In the genomic region with DNA sequence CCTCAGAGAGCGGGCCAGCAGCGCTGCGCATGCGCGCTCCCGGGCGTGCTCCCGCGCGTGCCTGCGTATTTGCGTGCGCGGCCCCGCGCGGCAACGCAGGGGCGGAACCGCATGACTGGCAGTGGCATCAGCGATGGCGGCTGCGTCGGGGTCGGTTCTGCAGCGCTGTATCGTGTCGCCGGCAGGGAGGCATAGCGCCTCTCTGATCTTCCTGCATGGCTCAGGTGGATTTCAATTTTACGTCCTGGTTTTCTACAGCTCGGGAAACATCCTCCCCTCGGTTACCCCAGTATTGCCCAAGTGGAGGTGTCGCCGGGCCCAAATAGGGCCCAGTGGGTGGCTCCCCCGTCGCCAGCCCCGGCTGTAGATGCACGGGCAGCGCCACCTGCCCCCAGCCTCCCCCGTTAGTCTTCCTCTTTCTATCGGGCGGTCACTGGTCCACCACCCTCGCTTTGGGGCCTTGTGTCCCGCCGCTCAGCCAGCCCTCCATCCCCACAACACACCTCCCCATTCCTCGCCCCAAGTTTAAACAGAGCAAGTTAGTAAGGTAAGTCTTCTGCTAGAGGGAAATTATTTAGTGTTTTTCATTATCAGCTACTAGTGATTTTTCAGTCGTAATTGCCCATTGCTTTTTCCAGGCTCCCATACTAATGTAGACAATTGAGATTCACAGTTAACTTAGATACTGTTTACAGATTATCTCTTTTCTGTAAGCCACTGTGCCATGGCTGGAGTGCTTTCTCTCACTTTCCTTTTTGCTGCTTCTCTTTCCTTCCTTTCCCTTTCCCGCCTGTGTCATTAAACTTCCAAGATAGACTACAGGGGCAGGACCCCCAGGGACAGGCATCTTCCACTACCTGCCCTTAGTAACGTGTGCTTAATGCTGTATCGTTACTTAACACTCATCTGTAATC, we compare ENCODE assay signal across 8 cellular contexts. TPM values are rescaled to one million over a fixed set of nuclear protein-coding genes. Genes with fewer than 3 reads are reported as not detected.
A peak's percentile ranks its signal among the peaks of the same experiment; 100 is the strongest.
DNase-seq lines count a peak whose midpoint lies in the region; ATAC-seq, FAIRE-seq and TF ChIP-seq lines count a peak whose summit lies in the region.

LYPLAL1 (plus strand) TSS at position 121 of the 914 bp plus-strand sequence; CDS start at position 134, 13 bp downstream.

- no peak for TF ChIP-seq CTCF in kidney (IDR thresholded peaks at IDR 0.05; ENCODE audit: borderline replicate concordance, extremely low read depth, insufficient read depth)

- H3K4me3 ChIP-seq in kidney (ENCODE audit: low read length in 2 of 2) = peak within 1 kb of the TSS; percentile 92

- H3K4me1 ChIP-seq in kidney (ENCODE audit: control insufficient read depth in 1 of 2, insufficient read depth in 1 of 2, low read depth in 1 of 2, low read length in 2 of 2) = peaks cover 3 to 16% of the 10 kb centered on the region in 2 donors

- no peaks in the 10 kb centered on the region for H3K36me3 ChIP-seq in kidney (ENCODE audit: control insufficient read depth in 1 of 2, insufficient read depth in 2 of 2, low read length in 2 of 2)

- H3K27ac ChIP-seq in kidney (ENCODE audit: low read depth in 2 of 2, low read length in 2 of 2) = peak within 1 kb of the TSS; percentile 97

- DNase-seq in AG20443 (ENCODE audit: low spot score) (peak; percentile 99), NCI-H446 treated with DMSO at 0.1 percent for 48 hours (lab: John Stamatoyannopoulos, UW) (peak; percentile 74), cerebellar cortex (ENCODE audit: low spot score) (peak; percentile 78), kidney (peak; percentile 97)
- peak; percentile 85 for DNase-seq in activated CD4-positive, CD25-positive, alpha-beta regulatory T cell treated with anti-CD3 and anti-CD28 coated beads, Interleukin-2, amount 50 U/mL, for 72 hours
- DNase-seq in stimulated activated CD4-positive, alpha-beta T cell treated with anti-CD3 and anti-CD28 coated beads, Interleukin-15, amount 100 ng/mL, for 1 hour (ENCODE audit: low read depth in 1 of 2, low spot score in 1 of 2) = peak; percentile 76 to 83

- peak; percentile 77 for ATAC-seq in GM19023 (IDR thresholded peaks at IDR 0.05; ENCODE audit: unreplicated experiment)
- ATAC-seq in HG03196 (IDR thresholded peaks at IDR 0.05; ENCODE audit: unreplicated experiment) = peak; percentile 64

- intact Hi-C loops in kidney (cut with DNase I) = no loop called here

- H3K9me3 ChIP-seq in kidney (ENCODE audit: control insufficient read depth in 1 of 2, low read length in 2 of 2) = no peaks in the 10 kb centered on the region

- no peak for FAIRE-seq in kidney (lab: Jason Lieb, UNC)

- peak within 1 kb of the TSS; percentile 90 to 97 for H3K9ac ChIP-seq in kidney (ENCODE audit: low read length in 2 of 2)

RNA-seq across cellular contexts. Expression of gene LYPLAL1, which starts in this region (rescaled TPM):
- total RNA-seq in kidney = 50.9 TPM
- 116 TPM for polyA plus RNA-seq in kidney (ENCODE audit: insufficient read depth, low read depth, low replicate concordance)

Comparison
In these comparisons a context has a peak if more than half of its experiments do, and no peak if none do; other contexts are left out.
1. Peak in every context shown above with its lines: DNase-seq, ATAC-seq, H3K4me3 ChIP-seq and H3K27ac ChIP-seq.